In the genomic region with DNA sequence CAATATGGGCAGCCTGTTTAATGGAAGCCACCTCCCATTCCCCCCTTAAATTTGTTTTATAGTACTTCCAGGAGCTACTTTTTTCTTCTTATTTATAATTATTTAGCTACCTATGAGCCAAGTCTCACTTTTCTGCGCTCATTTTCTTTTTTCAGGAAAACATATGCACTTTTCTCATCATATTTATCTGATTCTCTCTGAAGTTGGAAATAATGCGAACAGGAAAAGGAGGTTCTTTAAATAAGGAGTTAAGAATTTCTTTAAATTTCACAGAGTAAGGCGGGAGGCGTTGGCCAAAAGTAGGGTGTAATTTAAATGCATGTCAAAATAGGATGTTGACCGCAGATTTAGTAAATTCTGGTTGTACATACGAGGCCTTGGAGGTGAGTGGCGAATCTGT, we compare ENCODE assay signal across 2 cellular contexts.
TF ChIP-seq lines count a peak whose summit lies in the region.

No MANE protein-coding gene starts in this region.

TF ChIP-seq in K562, 482 proteins besides CTCF, POLR2A, EP300 and RAD21:
- TF ChIP-seq CBX2 (IDR thresholded peaks at IDR 0.05; ENCODE audit: insufficient read depth, low read length, poor library complexity, severe bottlenecking) (peak; percentile 44), SMARCB1 (IDR thresholded peaks at IDR 0.05; ENCODE audit: insufficient read length, low read depth) (no peak), BMI1 (IDR thresholded peaks at IDR 0.05; ENCODE audit: low read length) (0 out of 2 replicates have a peak, but pooled peaks have one; percentile 24)

TF ChIP-seq in neural cell, 6 proteins besides CTCF, POLR2A, EP300 and RAD21:
- TF ChIP-seq TAF1 (IDR thresholded peaks at IDR 0.05; ENCODE audit: low read depth) (no peak), POLR2AphosphoS5 (IDR thresholded peaks at IDR 0.05) (peak; percentile 5)
